Comparison of ENCODE assay signal across 10 cellular contexts in the genomic region with DNA sequence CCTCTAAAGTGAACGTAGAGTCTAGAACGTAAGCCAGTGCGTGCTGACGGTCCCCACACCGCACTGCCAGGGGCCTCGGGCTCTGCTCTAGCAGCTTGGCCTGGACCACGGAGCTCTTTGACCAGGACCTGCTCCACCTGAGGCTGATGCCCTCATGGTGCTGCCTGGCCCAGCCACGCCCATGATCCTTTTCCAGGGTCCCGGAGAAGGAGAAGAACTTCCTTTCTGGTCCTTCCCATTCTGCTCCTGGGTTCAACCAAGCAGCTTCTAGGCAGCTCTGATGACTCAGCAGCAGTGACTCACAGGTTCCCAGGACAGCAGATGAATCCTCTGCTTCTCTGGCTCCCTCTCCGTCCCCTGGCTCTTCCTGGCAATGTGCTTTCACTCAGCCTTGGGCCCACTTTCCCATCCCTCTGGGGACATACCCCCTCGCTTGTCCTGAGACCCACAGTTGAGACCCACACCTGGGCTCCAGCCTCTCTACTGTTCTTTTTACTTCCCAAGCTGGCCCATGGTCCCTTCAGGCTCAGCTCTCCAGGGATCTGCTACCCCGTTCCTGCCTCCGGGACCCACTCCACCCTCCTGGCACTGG.
DNase-seq lines count a peak whose midpoint lies in the region; TF ChIP-seq lines count a peak whose summit lies in the region.
"Had no signal": no experiment of that assay in that cellular context is flagged by ENCODE, and none has a peak within 500 bp of the region (broad histone marks: within the 10 kb centered on the region; RNA-seq: fewer than 3 reads in every experiment).

No MANE protein-coding gene starts in this region.

- 62% methylated on average over 7 of the region's 13 CpGs for WGBS in esophagus muscularis mucosa
- 78 to 83% (median 80%) methylated on average over 13 of the region's 13 CpGs for WGBS in ovary, 3 donors

- CTCF ChIA-PET in CD8-positive, alpha-beta memory T cell (lab: Charles Lee) = interaction anchor here (0.8 kb wide), 1 partner anchor 10 kb away, joined by 3 read pairs; no protein-coding TSS in a partner anchor

- in situ Hi-C loops in HAP-1 (cut with MboI; ENCODE audit: low sequenced_read_pairs) = no loop called here

- no peak overlapping the region for H3K9ac ChIP-seq in NT2/D1 (ENCODE audit: insufficient read length, low read depth)

- no peaks in the 10 kb centered on the region for H3K36me3 ChIP-seq in NT2/D1 (ENCODE audit: insufficient read depth, insufficient read length, low read length)
- H3K36me3 ChIP-seq in esophagus muscularis mucosa = no peaks in the 10 kb centered on the region
- H3K36me3 ChIP-seq in ovary = no peaks in the 10 kb centered on the region
- no peaks in the 10 kb centered on the region for H3K36me3 ChIP-seq in CD8-positive, alpha-beta memory T cell (ENCODE audit: insufficient read depth, low read length)
- H3K36me3 ChIP-seq in HAP-1 (replicated peaks) = no peaks in the 10 kb centered on the region
- H3K36me3 ChIP-seq: thyroid gland had no signal

- H3K4me1 ChIP-seq in NT2/D1 (ENCODE audit: insufficient read depth, insufficient read length) (peaks cover 23% of the 10 kb centered on the region), esophagus muscularis mucosa (peaks cover 4 to 25% (median 19%) of the 10 kb centered on the region in 4 donors), ovary (ENCODE audit: insufficient read depth) (no peaks in the 10 kb centered on the region), HAP-1 (peaks cover 8% of the 10 kb centered on the region)
- peaks cover 15% of the 10 kb centered on the region for H3K4me1 ChIP-seq in CD8-positive, alpha-beta memory T cell (ENCODE audit: insufficient read depth, low read length)

- TF ChIP-seq EP300 in esophagus muscularis mucosa (IDR thresholded peaks at IDR 0.05) = no peak
- no peak for TF ChIP-seq EP300 in ovary (IDR thresholded peaks at IDR 0.05)

- no peaks in the 10 kb centered on the region for H3K27me3 Mint-ChIP-seq in CD8-positive, alpha-beta memory T cell
- peaks cover 5% of the 10 kb centered on the region for H3K27me3 Mint-ChIP-seq in endothelial cell (ENCODE audit: unreplicated experiment)

- TF ChIP-seq POLR2A in esophagus muscularis mucosa (IDR thresholded peaks at IDR 0.05; ENCODE audit: low read depth) (no peak), ovary (IDR thresholded peaks at IDR 0.05) (no peak)

- DNase-seq in DMS53 (lab: John Stamatoyannopoulos, UW) (peak; percentile 83), NT2/D1 (ENCODE audit: low read depth, low spot score) (peak; percentile 43), esophagus muscularis mucosa (ENCODE audit: extremely low spot score) (peak; percentile 92), ovary (peak in 3 of 5 donors; percentile 53 to 68 (median 64)), T-helper 9 cell (no peak), HAP-1 (ENCODE audit: low spot score in 2 of 2) (no peak), endothelial cell (ENCODE audit: low spot score) (no peak)
- no peak for DNase-seq in CD8-positive, alpha-beta memory T cell

- H3K27me3 ChIP-seq in NT2/D1 (ENCODE audit: insufficient read depth, insufficient read length) = peaks cover 11% of the 10 kb centered on the region
- H3K27me3 ChIP-seq in esophagus muscularis mucosa = no peaks in the 10 kb centered on the region
- no peaks in the 10 kb centered on the region for H3K27me3 ChIP-seq in ovary
- no peaks in the 10 kb centered on the region for H3K27me3 ChIP-seq in CD8-positive, alpha-beta memory T cell (ENCODE audit: insufficient read depth, low read length, poor library complexity, severe bottlenecking)
- H3K27me3 ChIP-seq in HAP-1 (ENCODE audit: low read depth) = no peaks in the 10 kb centered on the region
- H3K27me3 ChIP-seq: thyroid gland had no signal

- no peak overlapping the region for H3K27ac Mint-ChIP-seq in CD8-positive, alpha-beta memory T cell
- H3K27ac Mint-ChIP-seq in endothelial cell (ENCODE audit: unreplicated experiment) = no peak overlapping the region

- H3K4me1 Mint-ChIP-seq in CD8-positive, alpha-beta memory T cell = peaks cover 10 to 20% (median 19%) of the 10 kb centered on the region in 3 donors
- H3K4me1 Mint-ChIP-seq in endothelial cell (ENCODE audit: unreplicated experiment) = peaks cover 30% of the 10 kb centered on the region

- no peaks in the 10 kb centered on the region for H3K36me3 Mint-ChIP-seq in CD8-positive, alpha-beta memory T cell
- H3K36me3 Mint-ChIP-seq in endothelial cell (ENCODE audit: low read depth, unreplicated experiment) = no peaks in the 10 kb centered on the region

- H3K9me3 ChIP-seq in NT2/D1 (ENCODE audit: insufficient read depth, low read length) (no peaks in the 10 kb centered on the region), esophagus muscularis mucosa (no peaks in the 10 kb centered on the region), ovary (no peaks in the 10 kb centered on the region), HAP-1 (no peaks in the 10 kb centered on the region)
- no peaks in the 10 kb centered on the region for H3K9me3 ChIP-seq in CD8-positive, alpha-beta memory T cell (ENCODE audit: low read length)
- H3K9me3 ChIP-seq: thyroid gland had no signal

- POLR2A ChIA-PET in CD8-positive, alpha-beta memory T cell (lab: Charles Lee) = no interaction called here

- intact Hi-C loops in esophagus muscularis mucosa (cut with DNase I) (no loop called here), ovary (cut with DNase I) (no loop called here)

- H3K27ac ChIP-seq in esophagus muscularis mucosa (replicated peaks in 1 of 4) (no peak overlapping the region), ovary (no peak overlapping the region)
- no peak overlapping the region for H3K27ac ChIP-seq in CD8-positive, alpha-beta memory T cell (ENCODE audit: low read depth, low read length)
- H3K27ac ChIP-seq: thyroid gland, VCaP had no signal

- H3K4me3 Mint-ChIP-seq in CD8-positive, alpha-beta memory T cell = no peak overlapping the region
- no peak overlapping the region for H3K4me3 Mint-ChIP-seq in endothelial cell (ENCODE audit: unreplicated experiment)

- no peak overlapping the region for H3K4me3 ChIP-seq in NT2/D1 (ENCODE audit: insufficient read length, low read depth)
- no peak overlapping the region for H3K4me3 ChIP-seq in esophagus muscularis mucosa
- no peak overlapping the region for H3K4me3 ChIP-seq in ovary
- no peak overlapping the region for H3K4me3 ChIP-seq in CD8-positive, alpha-beta memory T cell (ENCODE audit: low read length)
- H3K4me3 ChIP-seq in HAP-1 = no peak overlapping the region
- H3K4me3 ChIP-seq: thyroid gland had no signal

- H3K9me3 Mint-ChIP-seq in CD8-positive, alpha-beta memory T cell = no peaks in the 10 kb centered on the region
- H3K9me3 Mint-ChIP-seq in endothelial cell (ENCODE audit: unreplicated experiment) = no peaks in the 10 kb centered on the region

- no peak for TF ChIP-seq CTCF in esophagus muscularis mucosa (IDR thresholded peaks at IDR 0.05)
- no peak for TF ChIP-seq CTCF in ovary (IDR thresholded peaks at IDR 0.05)
- TF ChIP-seq CTCF in endothelial cell (IDR thresholded peaks at IDR 0.05; ENCODE audit: unreplicated experiment) = no peak

Comparison
In these comparisons a context has a peak if more than half of its experiments do, and no peak if none do; other contexts are left out.
1. DNase-seq: peak in DMS53 (single experiment), NT2/D1 (single experiment), esophagus muscularis mucosa (single experiment) and ovary (3 of 5); none in T-helper 9 cell (single experiment), CD8-positive, alpha-beta memory T cell (0 of 5), HAP-1 (0 of 2) and endothelial cell (single experiment).